Comparison of ENCODE assay signal across 8 cellular contexts in the genomic region with DNA sequence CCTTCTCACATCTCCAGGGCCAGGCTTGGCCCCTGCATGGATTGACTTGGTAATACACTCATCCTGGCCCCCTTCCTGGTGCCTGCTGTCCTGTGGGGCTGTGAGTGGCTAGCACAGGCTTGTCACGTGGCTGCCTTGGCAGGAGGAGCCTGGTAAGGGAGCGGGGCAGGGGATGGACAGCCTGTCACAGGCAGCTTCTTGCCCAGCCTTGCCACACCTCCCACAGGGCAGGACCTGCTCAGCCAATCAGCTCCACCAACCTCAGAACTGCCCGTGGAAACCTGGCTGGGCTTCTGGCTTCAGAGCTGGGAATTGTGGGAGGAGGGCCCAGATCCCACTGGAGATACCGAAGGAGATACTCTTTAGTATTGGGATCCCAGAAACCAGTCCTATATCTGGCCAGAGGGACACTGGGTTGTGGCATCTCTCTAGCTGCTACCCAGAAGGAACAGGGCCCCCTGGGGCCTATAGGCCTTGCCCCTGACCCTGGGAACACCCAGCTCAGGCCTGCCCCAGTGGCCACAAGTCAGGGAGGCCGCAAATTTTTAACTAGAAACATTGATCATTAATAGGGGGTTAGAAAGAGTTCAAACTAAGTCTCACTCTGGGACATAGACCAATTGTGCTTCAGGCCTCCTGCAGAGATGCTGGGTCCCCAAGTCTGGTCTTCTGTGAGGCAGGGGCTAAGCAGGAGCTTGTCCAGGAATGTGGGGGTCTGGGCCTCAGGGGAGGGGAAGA. TPM values are rescaled to one million over a fixed set of nuclear protein-coding genes. Genes with fewer than 3 reads are reported as not detected.
A peak's percentile ranks its signal among the peaks of the same experiment; 100 is the strongest.
DNase-seq lines count a peak whose midpoint lies in the region; ATAC-seq and TF ChIP-seq lines count a peak whose summit lies in the region.

A gene (plus strand): TSS at position 330 of the 738 bp plus-strand sequence. CDS start 315 bp downstream, at position 645.

- peak; percentile 88 for ATAC-seq in body of pancreas

- peak in 2 of 3 donors; percentile 62 to 68 for TF ChIP-seq POLR2A in body of pancreas (IDR thresholded peaks at IDR 0.05)

- peaks cover 26% of the 10 kb centered on the region for H3K4me1 ChIP-seq in body of pancreas

- no peaks in the 10 kb centered on the region for H3K36me3 ChIP-seq in body of pancreas (replicated peaks in 1 of 2; ENCODE audit: insufficient read depth in 1 of 2, low read depth in 2 of 2)

- in situ Hi-C loops in GM13977 (cut with MboI; ENCODE audit: low pct_unique_long_range_greater_than_20kb, low sequenced_read_pairs, unreplicated experiment) = no loop called here

- H3K27ac ChIP-seq in body of pancreas = peak within 1 kb of the TSS; percentile 80 to 83 (median 82)

- DNase-seq in EL (peak; percentile 55), HPDE6-E6E7 (ENCODE audit: extremely low spot score) (peak; percentile 81), body of pancreas (peak; percentile 72 to 88 (median 84)), iPS-NIHi11 (ENCODE audit: low spot score) (peak; percentile 94), superior temporal gyrus (ENCODE audit: extremely low spot score) (peak; percentile 90), mesenteric fat pad (ENCODE audit: low spot score) (no peak), GM13977 (ENCODE audit: low spot score) (no peak)
- no peak for DNase-seq in stimulated activated naive CD4-positive, alpha-beta T cell treated with Interleukin-2 at 50 U/mL for 16 hours (lab: John Stamatoyannopoulos, UW)

- WGBS in body of pancreas, 2 donors = 41 to 42% methylated on average over 3 to 5 of the region's 5 CpGs

- H3K27me3 ChIP-seq in body of pancreas = no peaks in the 10 kb centered on the region

- no peak within 1 kb of the TSS for H3K4me3 ChIP-seq in body of pancreas

- intact Hi-C loops in body of pancreas (cut with DNase I) = no loop called here

- TF ChIP-seq CTCF in body of pancreas (IDR thresholded peaks at IDR 0.05) (no peak), GM13977 (IDR thresholded peaks at IDR 0.05; ENCODE audit: extremely low read depth, insufficient read depth, missing control alignments) (no peak)

- H3K9me3 ChIP-seq in body of pancreas = no peaks in the 10 kb centered on the region

RNA-seq across cellular contexts. Expression of the gene that starts here (rescaled TPM):
- total RNA-seq in body of pancreas (10 to 100 TPM in 1 of 2 donors, 1 to 10 TPM in 1; 7.3 to 16.3 TPM), mesenteric fat pad (3.8 TPM)

Comparison
In these comparisons a context has a peak if more than half of its experiments do, and no peak if none do; other contexts are left out.
1. DNase-seq: peak in EL (single experiment), HPDE6-E6E7 (single experiment), body of pancreas (4 of 4), iPS-NIHi11 (single experiment) and superior temporal gyrus (single experiment); none in mesenteric fat pad (single experiment), GM13977 (single experiment) and stimulated activated naive CD4-positive, alpha-beta T cell treated with Interleukin-2 at 50 U/mL for 16 hours (single experiment).